In genomic region chr10:58712982-58713381, GRCh38 we compare ENCODE assay signal across 2 cellular contexts.
TF ChIP-seq lines count a peak whose summit lies in the region.

No MANE protein-coding gene starts in this region.

TF ChIP-seq in IMR-90, 13 proteins besides CTCF, POLR2A, EP300 and RAD21:
- TF ChIP-seq MAZ (IDR thresholded peaks at IDR 0.05; ENCODE audit: borderline replicate concordance, low read depth, low read length) (no peak), SMC3 (IDR thresholded peaks at IDR 0.05; ENCODE audit: low read depth, low read length) (0 out of 2 replicates have a peak, but pooled peaks have one; percentile 12)

TF ChIP-seq in H1, 55 proteins besides CTCF, POLR2A, EP300 and RAD21:
- no peak for TF ChIP-seq SP2 (IDR thresholded peaks at IDR 0.05; ENCODE audit: low read length)
- no peak for TF ChIP-seq ASH2L (IDR thresholded peaks at IDR 0.05; ENCODE audit: low read length)
- TF ChIP-seq HDAC2 (IDR thresholded peaks at IDR 0.05; ENCODE audit: borderline replicate concordance in 1 of 2, low read depth in 2 of 2, low read length in 2 of 2) = no peak
- no peak for TF ChIP-seq CEBPB (IDR thresholded peaks at IDR 0.05; ENCODE audit: low read depth, low read length)
- TF ChIP-seq CBX5 (IDR thresholded peaks at IDR 0.05; ENCODE audit: low read depth, low read length) = no peak
